1 cellular context compared by ENCODE assay signal in the genomic region with DNA sequence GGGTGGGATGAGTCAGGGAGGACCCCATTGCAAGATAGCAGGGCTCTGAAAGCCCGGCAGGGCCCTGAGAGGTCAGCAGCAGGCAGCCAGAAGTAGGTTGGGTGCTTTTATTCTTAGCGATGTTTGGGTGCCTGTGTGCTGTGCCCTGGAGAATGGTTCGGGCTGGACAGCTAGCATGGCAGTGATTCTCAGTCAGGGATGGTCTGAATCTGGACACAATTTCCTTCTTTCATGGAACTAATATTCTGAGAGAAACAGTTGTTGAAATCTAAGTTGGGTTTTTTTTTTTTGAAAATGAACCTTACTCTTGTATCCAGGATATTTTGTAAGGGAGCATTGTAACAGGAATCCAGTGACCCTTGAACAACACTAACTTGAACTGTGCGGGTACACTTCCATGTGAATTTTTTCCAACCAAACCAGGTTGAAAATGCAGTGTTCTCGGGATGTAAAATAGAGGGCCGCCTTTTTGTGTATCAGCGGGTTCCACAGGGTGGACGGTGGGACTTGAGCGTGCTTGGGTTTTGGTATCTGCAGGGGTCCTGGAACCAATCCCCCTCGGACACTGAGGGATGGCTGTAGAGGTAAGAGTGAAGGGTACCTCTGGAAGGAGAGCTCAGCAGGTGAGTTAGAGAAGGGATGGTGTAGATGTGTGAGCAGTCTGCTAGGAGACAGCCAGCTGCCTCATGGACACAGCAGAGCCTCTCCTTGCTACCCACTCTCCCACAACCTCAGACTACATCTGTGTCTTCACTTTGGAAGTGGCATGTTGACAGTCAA.
TF ChIP-seq lines count a peak whose summit lies in the region.

No MANE protein-coding gene starts in this region.

TF ChIP-seq in IMR-90, 13 proteins besides CTCF, POLR2A, EP300 and RAD21:
- TF ChIP-seq BHLHE40 (IDR thresholded peaks at IDR 0.05; ENCODE audit: low read depth, low read length) (no peak), ELK1 (IDR thresholded peaks at IDR 0.05; ENCODE audit: borderline replicate concordance, low read depth, low read length) (no peak), CHD1 (IDR thresholded peaks at IDR 0.05; ENCODE audit: low read depth, low read length) (no peak), SMC3 (IDR thresholded peaks at IDR 0.05; ENCODE audit: low read depth, low read length) (no peak), FOS (IDR thresholded peaks at IDR 0.05; ENCODE audit: low read depth, low read length) (no peak), RFX5 (IDR thresholded peaks at IDR 0.05; ENCODE audit: low read depth, low read length) (no peak), CEBPB (IDR thresholded peaks at IDR 0.05; ENCODE audit: low read depth, low read length) (no peak), MAZ (IDR thresholded peaks at IDR 0.05; ENCODE audit: borderline replicate concordance, low read depth, low read length) (no peak), MXI1 (IDR thresholded peaks at IDR 0.05; ENCODE audit: borderline replicate concordance, low read depth, low read length) (no peak), NFE2L2 (IDR thresholded peaks at IDR 0.05; ENCODE audit: low read depth, low read length) (no peak), RCOR1 (IDR thresholded peaks at IDR 0.05; ENCODE audit: insufficient replicate concordance, low read length) (no peak), MAFK (IDR thresholded peaks at IDR 0.05; ENCODE audit: low read depth, low read length) (no peak)
- TF ChIP-seq, protein P1, sequence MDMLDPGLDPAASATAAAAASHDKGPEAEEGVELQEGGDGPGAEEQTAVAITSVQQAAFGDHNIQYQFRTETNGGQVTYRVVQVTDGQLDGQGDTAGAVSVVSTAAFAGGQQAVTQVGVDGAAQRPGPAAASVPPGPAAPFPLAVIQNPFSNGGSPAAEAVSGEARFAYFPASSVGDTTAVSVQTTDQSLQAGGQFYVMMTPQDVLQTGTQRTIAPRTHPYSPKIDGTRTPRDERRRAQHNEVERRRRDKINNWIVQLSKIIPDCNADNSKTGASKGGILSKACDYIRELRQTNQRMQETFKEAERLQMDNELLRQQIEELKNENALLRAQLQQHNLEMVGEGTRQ (IDR thresholded peaks at IDR 0.05; ENCODE audit: low read depth, low read length): no peak
